In genomic region chr14:98393527-98393926, GRCh38 we compare ENCODE assay signal across 28 cellular contexts.
"Had no signal": no experiment of that assay in that cellular context is flagged by ENCODE, and none has a peak within 500 bp of the region (broad histone marks: within the 10 kb centered on the region; RNA-seq: fewer than 3 reads in every experiment).

No MANE protein-coding gene starts in this region.

- H3K27me3 ChIP-seq: stomach, suprapubic skin, testis, thyroid gland, tibial artery, tibial nerve, transverse colon, upper lobe of left lung, upper lobe of right lung, uterus, vagina had no signal

- H3K27ac ChIP-seq: stomach, suprapubic skin, testis, thoracic aorta, thyroid gland, tibial artery, tibial nerve, transverse colon, upper lobe of left lung, upper lobe of right lung, uterus, vagina had no signal

- H3K9me3 ChIP-seq: stomach, suprapubic skin, testis, thoracic aorta, thyroid gland, tibial artery, tibial nerve, transverse colon, upper lobe of left lung, upper lobe of right lung, uterus, vagina had no signal

- H3K4me1 Mint-ChIP-seq: stimulated activated effector memory CD8-positive, alpha-beta T cell treated with anti-CD3 and anti-CD28 coated beads, Interleukin-12 subunit alpha, Interleukin-12 subunit beta, amount 100 ng/mL, for 72 hours; stimulated activated memory B cell treated with anti-CD40 and anti-IgM and Interleukin-4, amounts not matched to agents 10 μg/mL and 1 μg/mL and 100 μg/mL, for 72 hours; stimulated activated naive B cell treated with anti-CD40 and anti-IgM and Interleukin-4, amounts not matched to agents 10 μg/mL and 1 μg/mL and 100 μg/mL, for 72 hours; stimulated activated naive CD8-positive, alpha-beta T cell treated with anti-CD3 and anti-CD28 coated beads, Interleukin-15, amount 100 ng/mL, for 72 hours had no signal

- DNase-seq: stimulated activated CD4-positive, alpha-beta T cell treated with anti-CD3 and anti-CD28 coated beads, Interleukin-2, amount 100 ng/mL, for 48 hours; stimulated activated CD4-positive, alpha-beta T cell treated with anti-CD3 and anti-CD28 coated beads, Interleukin-4, amount 100 ng/mL, for 1 hour; stimulated activated CD4-positive, alpha-beta T cell treated with anti-CD3 and anti-CD28 coated beads, Interleukin-4, amount 100 ng/mL, for 24 hours; stimulated activated CD4-positive, alpha-beta T cell treated with anti-CD3 and anti-CD28 coated beads, Interleukin-4, amount 100 ng/mL, for 4 hours; stimulated activated CD8-positive, alpha-beta memory T cell treated with anti-CD3 and anti-CD28 coated beads, Interleukin-4, amount 100 ng/mL, for 48 hours; stimulated activated naive B cell treated with anti-CD40 and anti-IgM and Interleukin-4, amounts not matched to agents 10 μg/mL and 1 μg/mL and 100 μg/mL, for 72 hours; stimulated activated naive CD4-positive, alpha-beta T cell; stimulated activated naive CD4-positive, alpha-beta T cell treated with Interleukin-2 at 50 U/mL for 16 hours; stimulated activated naive CD8-positive, alpha-beta T cell treated with anti-CD3 and anti-CD28 coated beads, Interleukin-15, amount 100 ng/mL, for 72 hours; stimulated activated naive CD8-positive, alpha-beta T cell treated with anti-CD3 and anti-CD28 coated beads, Interleukin-15, Interleukin-2, amounts not matched to agents 100 U/mL and 50 U/mL, for 24 hours; stomach; substantia nigra; testis; thyroid gland; tibial artery; transverse colon; trophoblast cell; upper lobe of right lung; uterus had no signal

- H3K36me3 Mint-ChIP-seq: stimulated activated effector memory CD8-positive, alpha-beta T cell treated with anti-CD3 and anti-CD28 coated beads, Interleukin-12 subunit alpha, Interleukin-12 subunit beta, amount 100 ng/mL, for 72 hours; stimulated activated memory B cell treated with anti-CD40 and anti-IgM and Interleukin-4, amounts not matched to agents 10 μg/mL and 1 μg/mL and 100 μg/mL, for 72 hours; stimulated activated naive B cell treated with anti-CD40 and anti-IgM and Interleukin-4, amounts not matched to agents 10 μg/mL and 1 μg/mL and 100 μg/mL, for 72 hours; type B pancreatic cell had no signal

- H3K27me3 Mint-ChIP-seq: stimulated activated memory B cell treated with anti-CD40 and anti-IgM and Interleukin-4, amounts not matched to agents 10 μg/mL and 1 μg/mL and 100 μg/mL, for 72 hours; stimulated activated naive B cell treated with anti-CD40 and anti-IgM and Interleukin-4, amounts not matched to agents 10 μg/mL and 1 μg/mL and 100 μg/mL, for 72 hours; stimulated activated naive CD8-positive, alpha-beta T cell treated with anti-CD3 and anti-CD28 coated beads, Interleukin-15, amount 100 ng/mL, for 72 hours; stimulated activated naive CD8-positive, alpha-beta T cell treated with anti-CD3 and anti-CD28 coated beads, Interleukin-15, Interleukin-2, amounts not matched to agents 100 ng/mL and 50 ng/mL, for 24 hours had no signal

- H3K9me3 Mint-ChIP-seq: stimulated activated effector memory CD8-positive, alpha-beta T cell treated with anti-CD3 and anti-CD28 coated beads, Interleukin-12 subunit alpha, Interleukin-12 subunit beta, amount 100 ng/mL, for 72 hours had no signal

- ATAC-seq: stimulated activated effector memory CD8-positive, alpha-beta T cell treated with anti-CD3 and anti-CD28 coated beads, Interleukin-12 subunit alpha, Interleukin-12 subunit beta, amount 100 ng/mL, for 72 hours; stimulated activated memory B cell treated with anti-CD40 and anti-IgM and Interleukin-4, amounts not matched to agents 10 μg/mL and 1 μg/mL and 100 μg/mL, for 72 hours; stimulated activated naive B cell treated with anti-CD40 and anti-IgM and Interleukin-4, amounts not matched to agents 10 μg/mL and 1 μg/mL and 100 μg/mL, for 72 hours; stimulated activated naive CD8-positive, alpha-beta T cell treated with anti-CD3 and anti-CD28 coated beads, Interleukin-15, amount 100 ng/mL, for 72 hours; stimulated activated naive CD8-positive, alpha-beta T cell treated with anti-CD3 and anti-CD28 coated beads, Interleukin-15, Interleukin-2, amounts not matched to agents 100 U/mL and 50 U/mL, for 24 hours; upper lobe of right lung had no signal

- H3K4me1 ChIP-seq: stomach, suprapubic skin, testis, thyroid gland, tibial artery, tibial nerve, transverse colon, upper lobe of left lung, upper lobe of right lung, uterus, vagina had no signal

- H3K4me3 ChIP-seq: stomach, suprapubic skin, testis, thoracic aorta, thyroid gland, tibial artery, tibial nerve, transverse colon, upper lobe of left lung, upper lobe of right lung, uterus, vagina had no signal

- H3K4me3 Mint-ChIP-seq: stimulated activated effector memory CD8-positive, alpha-beta T cell treated with anti-CD3 and anti-CD28 coated beads, Interleukin-12 subunit alpha, Interleukin-12 subunit beta, amount 100 ng/mL, for 72 hours; stimulated activated memory B cell treated with anti-CD40 and anti-IgM and Interleukin-4, amounts not matched to agents 10 μg/mL and 1 μg/mL and 100 μg/mL, for 72 hours; stimulated activated naive B cell treated with anti-CD40 and anti-IgM and Interleukin-4, amounts not matched to agents 10 μg/mL and 1 μg/mL and 100 μg/mL, for 72 hours; stimulated activated naive CD8-positive, alpha-beta T cell treated with anti-CD3 and anti-CD28 coated beads, Interleukin-15, amount 100 ng/mL, for 72 hours; stimulated activated naive CD8-positive, alpha-beta T cell treated with anti-CD3 and anti-CD28 coated beads, Interleukin-15, Interleukin-2, amounts not matched to agents 100 ng/mL and 50 ng/mL, for 24 hours; type B pancreatic cell had no signal

- H3K27ac Mint-ChIP-seq: stimulated activated effector memory CD8-positive, alpha-beta T cell treated with anti-CD3 and anti-CD28 coated beads, Interleukin-12 subunit alpha, Interleukin-12 subunit beta, amount 100 ng/mL, for 72 hours; stimulated activated memory B cell treated with anti-CD40 and anti-IgM and Interleukin-4, amounts not matched to agents 10 μg/mL and 1 μg/mL and 100 μg/mL, for 72 hours; stimulated activated naive B cell treated with anti-CD40 and anti-IgM and Interleukin-4, amounts not matched to agents 10 μg/mL and 1 μg/mL and 100 μg/mL, for 72 hours; stimulated activated naive CD8-positive, alpha-beta T cell treated with anti-CD3 and anti-CD28 coated beads, Interleukin-15, Interleukin-2, amounts not matched to agents 100 ng/mL and 50 ng/mL, for 24 hours; type B pancreatic cell had no signal

- H3K36me3 ChIP-seq: stomach, suprapubic skin, thoracic aorta, thyroid gland, tibial artery, tibial nerve, transverse colon, upper lobe of left lung, upper lobe of right lung, uterus, vagina had no signal
